ENCODE assay signal across 1 cellular context in the genomic region with DNA sequence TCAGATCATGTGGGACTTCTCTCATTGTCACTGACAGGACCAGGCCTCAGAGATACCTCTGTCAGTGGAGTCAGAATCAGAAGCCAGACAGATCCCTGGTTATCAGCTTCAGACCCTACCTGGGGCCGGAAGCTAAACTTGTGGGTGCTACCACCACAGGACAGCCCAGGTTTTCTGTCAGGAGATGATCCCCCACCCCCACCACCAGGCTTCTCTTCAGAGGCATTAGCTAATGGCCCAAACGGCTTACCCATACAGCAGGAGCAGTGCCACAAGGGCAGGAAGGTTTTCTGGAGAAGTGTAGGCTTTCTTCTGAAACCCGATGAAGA.
TF ChIP-seq lines count a peak whose summit lies in the region.

No MANE protein-coding gene starts in this region.

TF ChIP-seq in K562, 482 proteins besides CTCF, POLR2A, EP300 and RAD21 (continued from another document):
- peak; percentile 55; the same call in 1 of the 2 replicates for TF ChIP-seq ETV1 (tag; conservative IDR thresholded peaks at IDR 0.05; ENCODE audit: low read depth)
- TF ChIP-seq, protein P1, sequence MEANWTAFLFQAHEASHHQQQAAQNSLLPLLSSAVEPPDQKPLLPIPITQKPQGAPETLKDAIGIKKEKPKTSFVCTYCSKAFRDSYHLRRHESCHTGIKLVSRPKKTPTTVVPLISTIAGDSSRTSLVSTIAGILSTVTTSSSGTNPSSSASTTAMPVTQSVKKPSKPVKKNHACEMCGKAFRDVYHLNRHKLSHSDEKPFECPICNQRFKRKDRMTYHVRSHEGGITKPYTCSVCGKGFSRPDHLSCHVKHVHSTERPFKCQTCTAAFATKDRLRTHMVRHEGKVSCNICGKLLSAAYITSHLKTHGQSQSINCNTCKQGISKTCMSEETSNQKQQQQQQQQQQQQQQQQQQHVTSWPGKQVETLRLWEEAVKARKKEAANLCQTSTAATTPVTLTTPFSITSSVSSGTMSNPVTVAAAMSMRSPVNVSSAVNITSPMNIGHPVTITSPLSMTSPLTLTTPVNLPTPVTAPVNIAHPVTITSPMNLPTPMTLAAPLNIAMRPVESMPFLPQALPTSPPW (CRISPR knock-in tag; IDR thresholded peaks at IDR 0.05), result peak; percentile 14; the same call in 1 of the 2 replicates
- TF ChIP-seq HNRNPLL (IDR thresholded peaks at IDR 0.05; ENCODE audit: low read depth, low read length, poor library complexity, severe bottlenecking), result no peak
- 0 out of 2 replicates have a peak, but pooled peaks have one; percentile 74 for TF ChIP-seq SMAD4 (CRISPR knock-in tag; conservative IDR thresholded peaks at IDR 0.05)
- TF ChIP-seq MEF2D (tag; conservative IDR thresholded peaks at IDR 0.05; ENCODE audit: low read depth), result peak; percentile 47; the same call in 1 of the 2 replicates
- TF ChIP-seq, protein P2, sequence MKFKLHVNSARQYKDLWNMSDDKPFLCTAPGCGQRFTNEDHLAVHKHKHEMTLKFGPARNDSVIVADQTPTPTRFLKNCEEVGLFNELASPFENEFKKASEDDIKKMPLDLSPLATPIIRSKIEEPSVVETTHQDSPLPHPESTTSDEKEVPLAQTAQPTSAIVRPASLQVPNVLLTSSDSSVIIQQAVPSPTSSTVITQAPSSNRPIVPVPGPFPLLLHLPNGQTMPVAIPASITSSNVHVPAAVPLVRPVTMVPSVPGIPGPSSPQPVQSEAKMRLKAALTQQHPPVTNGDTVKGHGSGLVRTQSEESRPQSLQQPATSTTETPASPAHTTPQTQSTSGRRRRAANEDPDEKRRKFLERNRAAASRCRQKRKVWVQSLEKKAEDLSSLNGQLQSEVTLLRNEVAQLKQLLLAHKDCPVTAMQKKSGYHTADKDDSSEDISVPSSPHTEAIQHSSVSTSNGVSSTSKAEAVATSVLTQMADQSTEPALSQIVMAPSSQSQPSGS (CRISPR knock-in tag; IDR thresholded peaks at IDR 0.05), result no peak
- no peak for TF ChIP-seq ESRRB (CRISPR knock-in tag; IDR thresholded peaks at IDR 0.05; ENCODE audit: borderline replicate concordance)
- TF ChIP-seq ARNT (IDR thresholded peaks at IDR 0.05), result 0 out of 4 replicates have a peak, but pooled peaks of 1 of the 2 experiments have one; percentile 5
- TF ChIP-seq TAL1 (IDR thresholded peaks at IDR 0.05), result 0 out of 2 replicates have a peak, but pooled peaks have one; percentile 4
- TF ChIP-seq, protein P3, sequence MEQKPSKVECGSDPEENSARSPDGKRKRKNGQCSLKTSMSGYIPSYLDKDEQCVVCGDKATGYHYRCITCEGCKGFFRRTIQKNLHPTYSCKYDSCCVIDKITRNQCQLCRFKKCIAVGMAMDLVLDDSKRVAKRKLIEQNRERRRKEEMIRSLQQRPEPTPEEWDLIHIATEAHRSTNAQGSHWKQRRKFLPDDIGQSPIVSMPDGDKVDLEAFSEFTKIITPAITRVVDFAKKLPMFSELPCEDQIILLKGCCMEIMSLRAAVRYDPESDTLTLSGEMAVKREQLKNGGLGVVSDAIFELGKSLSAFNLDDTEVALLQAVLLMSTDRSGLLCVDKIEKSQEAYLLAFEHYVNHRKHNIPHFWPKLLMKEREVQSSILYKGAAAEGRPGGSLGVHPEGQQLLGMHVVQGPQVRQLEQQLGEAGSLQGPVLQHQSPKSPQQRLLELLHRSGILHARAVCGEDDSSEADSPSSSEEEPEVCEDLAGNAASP (IDR thresholded peaks at IDR 0.05), result 0 out of 2 replicates have a peak, but pooled peaks have one; percentile 38
- 0 out of 2 replicates have a peak, but pooled peaks have one; percentile 11 for TF ChIP-seq CTBP1 (IDR thresholded peaks at IDR 0.05; ENCODE audit: borderline replicate concordance)
- TF ChIP-seq HDAC8 (tag; IDR thresholded peaks at IDR 0.05), result 0 out of 2 replicates have a peak, but pooled peaks have one; percentile 72
- TF ChIP-seq NFRKB (IDR thresholded peaks at IDR 0.05; ENCODE audit: low read depth), result peak; percentile 41; the same call in 1 of the 2 replicates
- peak; percentile 59; the same call in 1 of the 2 replicates for TF ChIP-seq RBFOX2 (IDR thresholded peaks at IDR 0.05; ENCODE audit: low read depth, low read length)
- TF ChIP-seq, protein P4, sequence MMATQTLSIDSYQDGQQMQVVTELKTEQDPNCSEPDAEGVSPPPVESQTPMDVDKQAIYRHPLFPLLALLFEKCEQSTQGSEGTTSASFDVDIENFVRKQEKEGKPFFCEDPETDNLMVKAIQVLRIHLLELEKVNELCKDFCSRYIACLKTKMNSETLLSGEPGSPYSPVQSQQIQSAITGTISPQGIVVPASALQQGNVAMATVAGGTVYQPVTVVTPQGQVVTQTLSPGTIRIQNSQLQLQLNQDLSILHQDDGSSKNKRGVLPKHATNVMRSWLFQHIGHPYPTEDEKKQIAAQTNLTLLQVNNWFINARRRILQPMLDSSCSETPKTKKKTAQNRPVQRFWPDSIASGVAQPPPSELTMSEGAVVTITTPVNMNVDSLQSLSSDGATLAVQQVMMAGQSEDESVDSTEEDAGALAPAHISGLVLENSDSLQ (IDR thresholded peaks at IDR 0.05), result 0 out of 2 replicates have a peak, but pooled peaks have one; percentile 3
- peak; percentile 29; the same call in 1 of the 2 replicates for TF ChIP-seq DMBX1 (CRISPR knock-in tag; IDR thresholded peaks at IDR 0.05; ENCODE audit: borderline replicate concordance)
